Comparison of ENCODE assay signal across 8 cellular contexts in genomic region chr14:61355892-61356325, GRCh38. TPM values are rescaled to one million over a fixed set of nuclear protein-coding genes. Genes with fewer than 3 reads are reported as not detected.
DNase-seq lines count a peak whose midpoint lies in the region; ATAC-seq and TF ChIP-seq lines count a peak whose summit lies in the region.

No MANE protein-coding gene starts in this region.

- H3K9me2 ChIP-seq in HCT116 (ENCODE audit: insufficient read depth), result no peaks in the 10 kb centered on the region

- H3K27ac Mint-ChIP-seq in endothelial cell (ENCODE audit: unreplicated experiment), result peak overlapping the region; percentile 93
- H3K27ac Mint-ChIP-seq in naive thymus-derived CD8-positive, alpha-beta T cell, result peak overlapping the region in 9 of 10 donors; percentile 85 to 95 (median 88)

- CTCF ChIA-PET in HCT116 (lab: Charles Lee), result no interaction called here

- ATAC-seq in HCT116 (peak; percentile 96), HG02759 (IDR thresholded peaks at IDR 0.05; ENCODE audit: unreplicated experiment) (no peak)
- ATAC-seq in naive thymus-derived CD8-positive, alpha-beta T cell, result peak; percentile 46 to 66

- H3K9me3 Mint-ChIP-seq in endothelial cell (ENCODE audit: unreplicated experiment), result no peaks in the 10 kb centered on the region
- H3K9me3 Mint-ChIP-seq in naive thymus-derived CD8-positive, alpha-beta T cell, result no peaks in the 10 kb centered on the region

- no peaks in the 10 kb centered on the region for H4K20me1 ChIP-seq in HCT116 (ENCODE audit: insufficient read depth)

- TF ChIP-seq POLR2A in HCT116 (IDR thresholded peaks at IDR 0.05; ENCODE audit: borderline replicate concordance, extremely low read depth, insufficient read depth, insufficient read length), result no peak

- no peak overlapping the region for H2AFZ ChIP-seq in HCT116 (ENCODE audit: low read depth, low read length, poor library complexity, severe bottlenecking)

- H3K4me2 ChIP-seq in HCT116 (ENCODE audit: low read length), result peak overlapping the region; percentile 76

- H3K36me3 ChIP-seq in HCT116 (ENCODE audit: control insufficient read depth in 1 of 2, insufficient read depth in 2 of 2, low read length in 2 of 2), result no peaks in the 10 kb centered on the region

- no TSS peak for BruUV-seq in HCT116 (replicated peaks; lab: Mats Ljungman, UMichigan)

- TF ChIP-seq RAD21 in HCT116 (IDR thresholded peaks at IDR 0.05; ENCODE audit: low read depth), result peak; percentile 36; the same call in 1 of the 2 replicates

- peaks cover 24 to 60% of the 10 kb centered on the region in 2 experiments for H3K4me1 ChIP-seq in HCT116 (ENCODE audit: control insufficient read depth in 1 of 2, insufficient read depth in 2 of 2, low read length in 2 of 2)

- peaks cover 6% of the 10 kb centered on the region for H3K36me3 Mint-ChIP-seq in endothelial cell (ENCODE audit: low read depth, unreplicated experiment)
- peaks cover 0 to 54% (median 10%) of the 10 kb centered on the region in 3 donors for H3K36me3 Mint-ChIP-seq in naive thymus-derived CD8-positive, alpha-beta T cell

- H3K27ac ChIP-seq in HCT116 (ENCODE audit: low read depth, low read length), result peak overlapping the region; percentile 58

- TF ChIP-seq CTCF in HCT116 (IDR thresholded peaks at IDR 0.05 in 2 of 3, conservative IDR thresholded peaks at IDR 0.05 in 1 of 3; ENCODE audit: borderline replicate concordance in 1 of 3, insufficient read depth in 1 of 3, low read depth in 2 of 3, low read length in 2 of 3), result no peak
- no peak for TF ChIP-seq CTCF in endothelial cell (IDR thresholded peaks at IDR 0.05; ENCODE audit: unreplicated experiment)

- peaks cover 8% of the 10 kb centered on the region; the same call in 1 of the 2 replicates for H3K79me2 ChIP-seq in HCT116 (ENCODE audit: insufficient read depth, low read length)

- peak overlapping the region; percentile 34 to 50 for H3K4me3 ChIP-seq in HCT116 (replicated peaks in 1 of 2; ENCODE audit: low read depth in 1 of 2, low read length in 2 of 2)

- DNase-seq in HCT116 (ENCODE audit: low read depth, low spot score) (peak; percentile 98), T-helper 9 cell (peak; percentile 30), endothelial cell (ENCODE audit: low spot score) (peak; percentile 60), NCI-H2107 (lab: John Stamatoyannopoulos, UW) (no peak), NOMO-1 treated with dmso at 0.1 percent for 144 hours (lab: John Stamatoyannopoulos, UW; ENCODE audit: unreplicated experiment) (no peak), NCI-H2171 (lab: John Stamatoyannopoulos, UW) (no peak)
- DNase-seq in naive thymus-derived CD8-positive, alpha-beta T cell, result peak in 1 of 10 donors; percentile 49

- H3K4me1 Mint-ChIP-seq in endothelial cell (ENCODE audit: unreplicated experiment), result peaks cover 48% of the 10 kb centered on the region
- peaks cover 58 to 97% (median 95%) of the 10 kb centered on the region in 4 donors for H3K4me1 Mint-ChIP-seq in naive thymus-derived CD8-positive, alpha-beta T cell

- H3K27me3 Mint-ChIP-seq in endothelial cell (ENCODE audit: unreplicated experiment), result peaks cover 11% of the 10 kb centered on the region
- no peaks in the 10 kb centered on the region for H3K27me3 Mint-ChIP-seq in naive thymus-derived CD8-positive, alpha-beta T cell

- H3K27me3 ChIP-seq in HCT116 (ENCODE audit: insufficient read depth, low read length), result no peaks in the 10 kb centered on the region

- H3K9me3 ChIP-seq in HCT116 (ENCODE audit: control insufficient read depth in 1 of 2, insufficient read depth in 1 of 2, low read depth in 1 of 2, low read length in 2 of 2), result no peaks in the 10 kb centered on the region

- no peak overlapping the region for H3K4me3 Mint-ChIP-seq in endothelial cell (ENCODE audit: unreplicated experiment)
- H3K4me3 Mint-ChIP-seq in naive thymus-derived CD8-positive, alpha-beta T cell, result peak overlapping the region; percentile 42 to 77 (median 70)

- intact Hi-C loops in HCT116 (cut with micrococcal nuclease), result no loop called here

- H3K9ac ChIP-seq in HCT116 (ENCODE audit: low read length), result peak overlapping the region; percentile 56

- RAD21 ChIA-PET in HCT116 (lab: Charles Lee; ENCODE audit: low non-redundant PET in 1 of 2, low total read pairs in 2 of 2, uncharacterized antibody in 2 of 2, unreplicated experiment in 2 of 2), result no interaction called here

- POLR2A ChIA-PET in HCT116 (lab: Charles Lee), result no interaction called here
- POLR2A ChIA-PET in naive thymus-derived CD8-positive, alpha-beta T cell (lab: Charles Lee), result interaction anchor here (0.8 kb wide), 1 partner anchor 25 kb away, joined by 3 read pairs; no protein-coding TSS in a partner anchor

TF ChIP-seq in HCT116, 20 proteins besides CTCF, POLR2A, EP300 and RAD21:
- TF ChIP-seq EGR1 (IDR thresholded peaks at IDR 0.05; ENCODE audit: low read depth) (no peak), ZBTB33 (IDR thresholded peaks at IDR 0.05; ENCODE audit: extremely low read depth, insufficient replicate concordance, low read length) (peak; percentile 67), MAX (IDR thresholded peaks at IDR 0.05) (peak; percentile 77), TCF7L2 (IDR thresholded peaks at IDR 0.05; ENCODE audit: borderline replicate concordance, extremely low read depth, insufficient read depth, insufficient read length) (peak; percentile 98), EZH2 (IDR thresholded peaks at IDR 0.05) (no peak), YY1 (IDR thresholded peaks at IDR 0.05; ENCODE audit: extremely low read depth, insufficient replicate concordance, low read depth, low read length) (peak; percentile 79), CBX3 (IDR thresholded peaks at IDR 0.05; ENCODE audit: low read depth) (peak; percentile 99), FOSL1 (IDR thresholded peaks at IDR 0.05; ENCODE audit: low read depth) (peak; percentile 87), ELF1 (IDR thresholded peaks at IDR 0.05; ENCODE audit: borderline replicate concordance, low read depth) (peak; percentile 67), REST (IDR thresholded peaks at IDR 0.05; ENCODE audit: low read depth) (no peak), CEBPB (IDR thresholded peaks at IDR 0.05; ENCODE audit: low read depth) (peak; percentile 83), POLR2AphosphoS5 (IDR thresholded peaks at IDR 0.05; ENCODE audit: low read depth, low read length) (peak; percentile 74), SIN3A (IDR thresholded peaks at IDR 0.05; ENCODE audit: low read depth) (peak; percentile 98), JUND (IDR thresholded peaks at IDR 0.05) (peak; percentile 97), ATF3 (IDR thresholded peaks at IDR 0.05) (no peak), ZNF274 (IDR thresholded peaks at IDR 0.05; ENCODE audit: low read depth, low read length) (no peak), SP1 (IDR thresholded peaks at IDR 0.05; ENCODE audit: low read depth) (peak; percentile 99)

RNA-seq across cellular contexts. Expression of gene PRKCH, which starts 34.5 kb away (rescaled TPM):
- total RNA-seq in HCT116 (2021; ENCODE audit: unreplicated experiment), result 16.6 TPM
- polyA plus RNA-seq in HCT116 (2012), result 17.4 and 17.7 TPM in 2 replicates
- 42.5 TPM for total RNA-seq in endothelial cell (ENCODE audit: unreplicated experiment)
- total RNA-seq in naive thymus-derived CD8-positive, alpha-beta T cell, result 100 to 1,000 TPM; 284 to 306 TPM
- 100 to 1,000 TPM; 184 to 264 (median 209) TPM for polyA plus RNA-seq in naive thymus-derived CD8-positive, alpha-beta T cell

Comparison
In these comparisons a context has a peak if more than half of its experiments do, and no peak if none do; other contexts are left out.
1. DNase-seq: peak in HCT116 (single experiment), T-helper 9 cell (single experiment) and endothelial cell (single experiment); none in NCI-H2107 (single experiment), NOMO-1 treated with dmso at 0.1 percent for 144 hours (single experiment) and NCI-H2171 (single experiment).